Comparison of ENCODE assay signal across 1 cellular context in the genomic region with DNA sequence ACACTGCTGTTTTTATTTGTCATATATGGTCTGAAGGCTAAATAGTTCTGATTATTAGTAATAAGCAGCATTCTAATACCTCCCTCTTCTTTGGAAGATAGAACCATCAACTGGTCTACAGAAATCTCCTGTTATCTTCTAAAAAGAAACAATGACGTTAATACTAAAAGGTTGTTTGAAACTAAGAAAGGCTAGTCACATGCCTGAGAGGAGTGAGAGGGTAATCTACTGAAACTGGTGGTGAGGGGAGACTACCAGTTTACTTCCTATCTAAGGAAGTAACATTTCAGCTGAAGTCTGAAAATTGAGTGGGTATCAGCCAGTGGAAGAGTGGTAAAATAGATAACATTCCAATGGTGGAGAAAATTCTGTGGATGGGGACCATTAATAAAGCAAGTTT.
TF ChIP-seq lines count a peak whose summit lies in the region.

No MANE protein-coding gene starts in this region.

TF ChIP-seq in WTC11, 78 proteins besides CTCF, POLR2A, EP300 and RAD21 (continued from another document):
- TF ChIP-seq, protein P1, sequence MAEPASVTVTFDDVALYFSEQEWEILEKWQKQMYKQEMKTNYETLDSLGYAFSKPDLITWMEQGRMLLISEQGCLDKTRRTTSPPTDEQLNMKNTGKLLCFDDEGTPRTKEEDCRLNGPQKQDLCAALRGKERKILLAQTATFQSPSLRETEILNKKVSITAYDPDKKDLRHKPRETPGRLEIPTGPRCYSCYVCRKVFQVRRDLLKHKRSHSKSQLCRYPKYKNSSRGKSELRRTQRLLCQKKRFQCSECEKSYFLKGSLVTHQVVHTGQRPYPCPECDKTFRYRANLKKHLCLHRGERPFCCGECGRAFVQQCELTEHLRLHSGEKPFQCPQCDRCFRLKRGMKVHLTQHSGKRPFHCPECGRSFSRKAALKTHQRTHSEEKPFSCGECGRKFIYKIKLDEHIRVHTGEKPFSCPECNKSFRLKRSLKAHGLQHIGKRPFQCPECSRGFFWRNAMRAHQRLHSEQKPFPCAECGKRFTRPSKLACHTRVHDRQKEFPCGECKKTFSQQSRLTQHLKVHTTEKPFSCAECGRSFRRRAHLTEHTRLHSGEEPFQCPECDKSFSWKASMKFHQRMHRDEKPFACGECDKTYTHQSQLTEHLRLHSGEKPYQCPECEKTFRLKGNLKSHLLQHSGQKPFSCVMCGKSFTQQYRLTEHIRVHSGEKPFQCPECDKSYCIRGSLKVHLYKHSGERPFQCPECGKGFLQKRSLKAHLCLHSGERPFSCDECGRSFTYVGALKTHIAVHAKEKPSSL (CRISPR knock-in tag; conservative IDR thresholded peaks at IDR 0.05), result no peak
- no peak for TF ChIP-seq NFATC4 (CRISPR knock-in tag; IDR thresholded peaks at IDR 0.05)
